ENCODE assay signal across 17 cellular contexts in the genomic region with DNA sequence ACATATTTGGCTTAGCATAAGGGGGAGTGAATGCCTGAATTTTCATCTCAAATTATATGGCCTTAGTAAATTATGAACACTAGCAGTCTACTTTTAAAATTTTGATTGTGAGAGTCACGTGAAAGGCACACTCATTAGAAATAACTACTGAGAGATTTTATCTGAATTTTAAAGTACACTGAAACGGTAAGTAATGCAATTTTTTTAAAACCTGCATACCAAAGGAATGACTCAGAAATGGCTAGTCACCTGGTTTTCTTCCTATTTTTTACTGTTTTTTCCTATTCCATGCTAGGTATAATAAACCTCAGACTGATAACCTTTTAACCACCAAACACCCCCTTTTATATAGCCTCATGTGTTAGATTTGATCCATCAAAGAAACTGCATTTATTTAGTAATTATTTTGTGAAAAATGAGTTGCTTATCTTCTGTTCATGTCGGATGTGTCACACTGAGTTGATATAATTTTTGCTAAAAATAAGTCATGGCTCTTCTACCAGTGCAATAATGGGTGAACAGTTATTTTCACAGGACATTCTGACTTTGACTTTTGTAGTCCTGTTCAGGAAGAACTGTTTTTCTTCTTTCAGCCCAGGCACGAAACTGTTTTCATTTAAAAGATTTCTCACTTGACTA. TPM values are rescaled to one million over a fixed set of nuclear protein-coding genes. Genes with fewer than 3 reads are reported as not detected.
DNase-seq lines count a peak whose midpoint lies in the region; ATAC-seq and TF ChIP-seq lines count a peak whose summit lies in the region.
"Had no signal": no experiment of that assay in that cellular context is flagged by ENCODE, and none has a peak within 500 bp of the region (broad histone marks: within the 10 kb centered on the region; RNA-seq: fewer than 3 reads in every experiment).

No MANE protein-coding gene starts in this region.

- no peaks in the 10 kb centered on the region for H3K27me3 Mint-ChIP-seq in activated T-cell treated with anti-CD3 and anti-CD28 coated beads, Interleukin-2, amount 50 U/mL, for 72 hours (ENCODE audit: low read depth)
- H3K27me3 Mint-ChIP-seq in CD8-positive, alpha-beta memory T cell = no peaks in the 10 kb centered on the region
- H3K27me3 Mint-ChIP-seq: activated CD8-positive, alpha-beta T cell treated with anti-CD3 and anti-CD28 coated beads for 36 hours; CD4-positive, alpha-beta T cell; effector memory CD8-positive, alpha-beta T cell had no signal

- BruUV-seq in OCI-LY7 (replicated peaks; lab: Mats Ljungman, UMichigan) = no TSS peak

- H3K36me3 Mint-ChIP-seq in activated T-cell treated with anti-CD3 and anti-CD28 coated beads, Interleukin-2, amount 50 U/mL, for 72 hours (ENCODE audit: insufficient read depth in 2 of 2) = peaks cover 0 to 2% of the 10 kb centered on the region in 2 donors
- peaks cover 0 to 31% (median 8%) of the 10 kb centered on the region in 3 donors for H3K36me3 Mint-ChIP-seq in CD8-positive, alpha-beta memory T cell

- H3K4me3 Mint-ChIP-seq in activated T-cell treated with anti-CD3 and anti-CD28 coated beads, Interleukin-2, amount 50 U/mL, for 72 hours = no peak overlapping the region
- H3K4me3 Mint-ChIP-seq in CD8-positive, alpha-beta memory T cell = no peak overlapping the region
- H3K4me3 Mint-ChIP-seq: activated CD8-positive, alpha-beta T cell treated with anti-CD3 and anti-CD28 coated beads for 36 hours; CD4-positive, alpha-beta T cell; effector memory CD8-positive, alpha-beta T cell had no signal

- H3K27ac ChIP-seq in layer of hippocampus (ENCODE audit: low read depth, low read length) (peak overlapping the region; percentile 8), uterus (peak overlapping the region; percentile 2 to 15), OCI-LY7 (ENCODE audit: low read depth, low read length, poor library complexity, severe bottlenecking) (no peak overlapping the region)
- no peak overlapping the region for H3K27ac ChIP-seq in CD8-positive, alpha-beta memory T cell (ENCODE audit: low read depth, low read length)
- H3K27ac ChIP-seq: 22Rv1, pancreas had no signal

- no peaks in the 10 kb centered on the region for H4K20me1 ChIP-seq in OCI-LY7 (ENCODE audit: insufficient read depth, low read length)

- TF ChIP-seq CTCF in cardiac fibroblast (IDR thresholded peaks at IDR 0.05; ENCODE audit: low read depth, low read length) (no peak), uterus (IDR thresholded peaks at IDR 0.05) (no peak), OCI-LY7 (conservative IDR thresholded peaks at IDR 0.05; ENCODE audit: low read length) (no peak), lower leg skin (IDR thresholded peaks at IDR 0.05) (no peak)

- no peak for ATAC-seq in activated T-cell treated with anti-CD3 and anti-CD28 coated beads, Interleukin-2, amount 50 U/mL, for 72 hours (replicated peaks in 1 of 2)
- ATAC-seq: activated CD8-positive, alpha-beta T cell treated with anti-CD3 and anti-CD28 coated beads for 36 hours; effector memory CD8-positive, alpha-beta T cell; stimulated activated naive CD8-positive, alpha-beta T cell treated with anti-CD3 and anti-CD28 coated beads, Interleukin-15, Interleukin-2, amounts not matched to agents 100 U/mL and 50 U/mL, for 24 hours had no signal

- H3K9me3 Mint-ChIP-seq in activated T-cell treated with anti-CD3 and anti-CD28 coated beads, Interleukin-2, amount 50 U/mL, for 72 hours = no peaks in the 10 kb centered on the region
- H3K9me3 Mint-ChIP-seq in CD8-positive, alpha-beta memory T cell = no peaks in the 10 kb centered on the region
- H3K9me3 Mint-ChIP-seq: activated CD8-positive, alpha-beta T cell treated with anti-CD3 and anti-CD28 coated beads for 36 hours; CD4-positive, alpha-beta T cell; effector memory CD8-positive, alpha-beta T cell had no signal

- H3K27me3 ChIP-seq in layer of hippocampus (ENCODE audit: control insufficient read depth, insufficient read depth, low read length) (no peaks in the 10 kb centered on the region), uterus (no peaks in the 10 kb centered on the region)
- no peaks in the 10 kb centered on the region for H3K27me3 ChIP-seq in CD8-positive, alpha-beta memory T cell (ENCODE audit: insufficient read depth, low read length, poor library complexity, severe bottlenecking)
- H3K27me3 ChIP-seq: pancreas had no signal

- no peaks in the 10 kb centered on the region for H3K4me1 ChIP-seq in uterus
- H3K4me1 ChIP-seq in CD8-positive, alpha-beta memory T cell (ENCODE audit: insufficient read depth, low read length) = no peaks in the 10 kb centered on the region
- H3K4me1 ChIP-seq in OCI-LY7 (ENCODE audit: insufficient read depth, low read length, poor library complexity, severe bottlenecking) = no peaks in the 10 kb centered on the region
- H3K4me1 ChIP-seq: HAP-1 had no signal

- DNase-seq in activated T-cell treated with anti-CD3 and anti-CD28 coated beads, Interleukin-2, amount 50 U/mL, for 72 hours = no peak
- DNase-seq in activated T-cell treated with anti-CD3 and anti-CD28 coated beads, Interleukin-2, amount 50 U/mL, for 48 hours = no peak
- DNase-seq in cardiac fibroblast (ENCODE audit: low read depth in 2 of 2) (peak; percentile 19 to 58), uterus (no peak), OCI-LY7 (ENCODE audit: low spot score) (no peak), lower leg skin (ENCODE audit: low spot score in 2 of 2) (no peak)
- DNase-seq in CD8-positive, alpha-beta memory T cell = no peak
- DNase-seq: activated CD8-positive, alpha-beta T cell treated with anti-CD3 and anti-CD28 coated beads for 36 hours; CD4-positive, alpha-beta T cell; effector memory CD8-positive, alpha-beta T cell; IMR-90; NCI-H1105 treated with DMSO at 0.1 percent for 48 hours; pancreas; stimulated activated naive CD8-positive, alpha-beta T cell treated with anti-CD3 and anti-CD28 coated beads, Interleukin-15, Interleukin-2, amounts not matched to agents 100 U/mL and 50 U/mL, for 24 hours had no signal

- no peaks in the 10 kb centered on the region for H3K4me1 Mint-ChIP-seq in activated T-cell treated with anti-CD3 and anti-CD28 coated beads, Interleukin-2, amount 50 U/mL, for 72 hours (ENCODE audit: low read depth)
- peaks cover 8 to 23% (median 17%) of the 10 kb centered on the region in 3 donors for H3K4me1 Mint-ChIP-seq in CD8-positive, alpha-beta memory T cell

- no peak overlapping the region for H3K4me2 ChIP-seq in OCI-LY7 (ENCODE audit: low read length)

- no peak for TF ChIP-seq POLR2A in uterus (IDR thresholded peaks at IDR 0.05)
- TF ChIP-seq POLR2A in lower leg skin (IDR thresholded peaks at IDR 0.05) = no peak

- H3K36me3 ChIP-seq in uterus = no peaks in the 10 kb centered on the region
- H3K36me3 ChIP-seq in CD8-positive, alpha-beta memory T cell (ENCODE audit: insufficient read depth, low read length) = no peaks in the 10 kb centered on the region
- H3K36me3 ChIP-seq in OCI-LY7 (ENCODE audit: insufficient read depth, low read length) = no peaks in the 10 kb centered on the region
- H3K36me3 ChIP-seq: HAP-1 had no signal

- CTCF ChIA-PET in CD8-positive, alpha-beta memory T cell (lab: Charles Lee) = no interaction called here
- CTCF ChIA-PET in OCI-LY7 (lab: Charles Lee; ENCODE audit: unreplicated experiment) = no interaction called here

- intact Hi-C loops in uterus (cut with DNase I; ENCODE audit: low total_unique reads) = no loop called here
- intact Hi-C loops in OCI-LY7 (cut with micrococcal nuclease; ENCODE audit: unreplicated experiment) = no loop called here
- intact Hi-C loops in lower leg skin (cut with DNase I; ENCODE audit: low total_unique reads) = no loop called here

- H3K4me3 ChIP-seq in cardiac fibroblast (replicated peaks in 1 of 2; ENCODE audit: low read depth in 2 of 2, low read length in 2 of 2) (no peak overlapping the region), uterus (no peak overlapping the region), OCI-LY7 (ENCODE audit: low read depth, low read length, poor library complexity, severe bottlenecking) (no peak overlapping the region), lower leg skin (ENCODE audit: low read depth, poor library complexity, severe bottlenecking) (no peak overlapping the region)
- no peak overlapping the region for H3K4me3 ChIP-seq in CD8-positive, alpha-beta memory T cell (ENCODE audit: low read length)
- H3K4me3 ChIP-seq: HAP-1, pancreas had no signal

- no peaks in the 10 kb centered on the region for H3K79me2 ChIP-seq in OCI-LY7 (ENCODE audit: insufficient read depth, low read depth, low read length)

- H3K9me3 ChIP-seq in uterus (no peaks in the 10 kb centered on the region), OCI-LY7 (ENCODE audit: low read length) (no peaks in the 10 kb centered on the region)
- H3K9me3 ChIP-seq in CD8-positive, alpha-beta memory T cell (ENCODE audit: low read length) = no peaks in the 10 kb centered on the region
- H3K9me3 ChIP-seq: HAP-1, pancreas had no signal

- peak overlapping the region; percentile 72 for H3K27ac Mint-ChIP-seq in activated T-cell treated with anti-CD3 and anti-CD28 coated beads, Interleukin-2, amount 50 U/mL, for 72 hours
- no peak overlapping the region for H3K27ac Mint-ChIP-seq in CD8-positive, alpha-beta memory T cell
- H3K27ac Mint-ChIP-seq: activated CD8-positive, alpha-beta T cell treated with anti-CD3 and anti-CD28 coated beads for 36 hours; CD4-positive, alpha-beta T cell; effector memory CD8-positive, alpha-beta T cell had no signal

- no peaks in the 10 kb centered on the region for H3K9me2 ChIP-seq in OCI-LY7 (ENCODE audit: insufficient read depth, low read length)

- no peak overlapping the region for H2AFZ ChIP-seq in OCI-LY7 (ENCODE audit: low read length)

- POLR2A ChIA-PET in CD8-positive, alpha-beta memory T cell (lab: Charles Lee) = no interaction called here
- POLR2A ChIA-PET in OCI-LY7 (lab: Charles Lee) = interaction anchor here (2.0 kb wide), 1 partner anchor 15 kb away, joined by 5 read pairs; no protein-coding TSS in a partner anchor

- WGBS in lower leg skin, 2 donors = 71 to 73% methylated on average over 4 of the region's 4 CpGs

RNA-seq across cellular contexts. Expression of a gene that starts 40.4 kb away (rescaled TPM):
- 10 to 100 TPM; 13.5 to 14.5 TPM for total RNA-seq in activated T-cell treated with anti-CD3 and anti-CD28 coated beads, Interleukin-2, amount 50 U/mL, for 72 hours
- total RNA-seq in uterus = 10 to 100 TPM in 2 of 4 donors, 1 to 10 TPM in 2; 5.4 to 19.5 (median 13.6) TPM
- total RNA-seq in CD8-positive, alpha-beta memory T cell = 1 to 10 TPM; 9.1 to 9.3 TPM
- polyA plus RNA-seq in CD8-positive, alpha-beta memory T cell = 0.84 TPM
- 2.2 and 2.3 TPM in 2 replicates for total RNA-seq in OCI-LY7 (2014; rRNA removed; shearing (Covaris generic))
- total RNA-seq in OCI-LY7 (2022) = 6.6 and 8.8 TPM in 2 replicates
- total RNA-seq in lower leg skin = 10 to 100 TPM; 45.3 to 61.1 (median 52.8) TPM

Comparison
In these comparisons a context has a peak if more than half of its experiments do, and no peak if none do; other contexts are left out.
1. DNase-seq: peak in cardiac fibroblast (2 of 2); none in activated T-cell treated with anti-CD3 and anti-CD28 coated beads, Interleukin-2, amount 50 U/mL, for 72 hours (0 of 2), activated T-cell treated with anti-CD3 and anti-CD28 coated beads, Interleukin-2, amount 50 U/mL, for 48 hours (0 of 2), uterus (0 of 2), CD8-positive, alpha-beta memory T cell (0 of 5), OCI-LY7 (single experiment) and lower leg skin (0 of 2).
2. H3K27ac ChIP-seq: peak in layer of hippocampus (single experiment) and uterus (2 of 2); none in CD8-positive, alpha-beta memory T cell (single experiment) and OCI-LY7 (single experiment).